22 cellular contexts compared by ENCODE assay signal in the genomic region with DNA sequence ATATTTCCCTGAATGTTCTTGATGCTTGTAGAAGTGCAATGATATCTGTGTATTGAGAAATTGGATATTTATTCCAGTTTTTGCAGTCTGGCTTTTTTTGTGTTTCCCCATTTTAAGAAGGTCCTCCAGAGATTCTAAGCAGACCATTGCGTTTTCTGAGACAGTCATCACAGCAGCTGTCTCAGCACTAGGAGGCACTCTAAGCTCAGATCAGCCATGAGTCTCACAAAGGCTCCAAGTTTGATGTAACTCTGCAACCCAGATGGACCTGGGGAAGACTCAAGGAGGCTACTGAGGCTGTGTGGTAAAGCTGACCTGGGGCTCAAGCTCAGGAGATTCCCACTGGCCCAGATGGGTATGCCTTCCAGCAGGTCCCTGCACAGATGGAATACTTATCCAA.
DNase-seq lines count a peak whose midpoint lies in the region; ATAC-seq, FAIRE-seq and TF ChIP-seq lines count a peak whose summit lies in the region.
"Had no signal": no experiment of that assay in that cellular context is flagged by ENCODE, and none has a peak within 500 bp of the region (broad histone marks: within the 10 kb centered on the region; RNA-seq: fewer than 3 reads in every experiment).

No MANE protein-coding gene starts in this region.

- H3K79me2 ChIP-seq in Karpas-422 (ENCODE audit: low read length) (no peaks in the 10 kb centered on the region), GM12878 (ENCODE audit: control insufficient read depth, insufficient read depth, low read length) (no peaks in the 10 kb centered on the region), mammary epithelial cell (ENCODE audit: insufficient read depth, low read length) (no peaks in the 10 kb centered on the region)

- H3K9ac ChIP-seq in Karpas-422 (ENCODE audit: low read length) (no peak overlapping the region), GM12878 (ENCODE audit: control insufficient read depth, insufficient read depth, low read length) (no peak overlapping the region), mammary epithelial cell (ENCODE audit: insufficient read depth, low read length) (no peak overlapping the region)
- H3K9ac ChIP-seq: KMS-11 had no signal

- no peaks in the 10 kb centered on the region for H4K20me1 ChIP-seq in Karpas-422 (ENCODE audit: insufficient read depth, low read depth, low read length)
- H4K20me1 ChIP-seq in GM12878 (ENCODE audit: control insufficient read depth, insufficient read depth) = no peaks in the 10 kb centered on the region
- no peaks in the 10 kb centered on the region for H4K20me1 ChIP-seq in mammary epithelial cell (ENCODE audit: insufficient read depth, low read length)

- intact Hi-C loops in GM12878 (cut with micrococcal nuclease; ENCODE audit: unreplicated experiment) = no loop called here
- intact Hi-C loops in mammary epithelial cell (cut with micrococcal nuclease) = no loop called here
- intact Hi-C loops in sigmoid colon (cut with DNase I) = no loop called here

- TF ChIP-seq CTCF in GM12878 (IDR thresholded peaks at IDR 0.05 in 2 of 3, conservative IDR thresholded peaks at IDR 0.05 in 1 of 3; ENCODE audit: control insufficient read depth in 2 of 3, extremely low read depth in 1 of 3, insufficient read depth in 1 of 3, low read depth in 3 of 3, low read length in 3 of 3) (no peak), mammary epithelial cell (conservative IDR thresholded peaks at IDR 0.05 in 1 of 2, IDR thresholded peaks at IDR 0.05 in 1 of 2; ENCODE audit: extremely low read depth in 1 of 2, insufficient read depth in 1 of 2, low read depth in 1 of 2, low read length in 2 of 2) (peak in 1 of 2 donors; percentile 5), sigmoid colon (IDR thresholded peaks at IDR 0.05) (no peak)

- FAIRE-seq in GM12878 (lab: Jason Lieb, UNC) = no peak

- SMC1A ChIA-PET in GM12878 (lab: Charles Lee; ENCODE audit: uncharacterized antibody, unreplicated experiment) = no interaction called here

- no peak overlapping the region for H2AFZ ChIP-seq in Karpas-422 (ENCODE audit: low read length)
- no peak overlapping the region for H2AFZ ChIP-seq in GM12878 (ENCODE audit: control insufficient read depth, low read depth, low read length)
- H2AFZ ChIP-seq in mammary epithelial cell (ENCODE audit: low read depth, low read length) = no peak overlapping the region

- POLR2A ChIA-PET in GM12878 (lab: Charles Lee) = no interaction called here

- BruUV-seq in GM12878 (replicated peaks; lab: Mats Ljungman, UMichigan) (no TSS peak), mammary epithelial cell (replicated peaks; lab: Mats Ljungman, UMichigan) (no TSS peak)

- H3K4me2 ChIP-seq in Karpas-422 (ENCODE audit: low read depth, low read length, poor library complexity, severe bottlenecking) (no peak overlapping the region), GM12878 (ENCODE audit: control insufficient read depth, insufficient read depth) (no peak overlapping the region), mammary epithelial cell (ENCODE audit: insufficient read depth, low read depth, low read length) (no peak overlapping the region)
- H3K4me2 ChIP-seq: KMS-11 had no signal

- 13% methylated on average over 1 of the region's 1 CpG for WGBS in GM12878 (ENCODE audit: insufficient coverage, insufficient replicate concordance, low lambda C conversion rate, missing lambda C conversion rate)
- 0% methylated on average over 1 of the region's 1 CpG for WGBS in mammary epithelial cell (ENCODE audit: low coverage, missing lambda C conversion rate)
- WGBS in sigmoid colon, 2 donors = 16 to 41% methylated on average over 1 of the region's 1 CpG

- no peaks in the 10 kb centered on the region for H3K36me3 ChIP-seq in Karpas-422 (ENCODE audit: insufficient read depth, low read length)
- H3K36me3 ChIP-seq in GM12878 (ENCODE audit: control insufficient read depth in 2 of 2, insufficient read depth in 2 of 2, low read length in 1 of 2) = no peaks in the 10 kb centered on the region
- H3K36me3 ChIP-seq in mammary epithelial cell (ENCODE audit: insufficient read depth, low read length) = no peaks in the 10 kb centered on the region
- no peaks in the 10 kb centered on the region for H3K36me3 ChIP-seq in sigmoid colon
- H3K36me3 ChIP-seq: breast epithelium, gastrocnemius medialis, SJSA1, suprapubic skin had no signal

- DNase-seq in AML-193 (lab: John Stamatoyannopoulos, UW) (peak; percentile 5 to 18), GDM1 (lab: John Stamatoyannopoulos, UW) (peak; percentile 9), Karpas-422 (peak; percentile 47), GM12878 (ENCODE audit: low read depth, low spot score) (no peak), SW480 (ENCODE audit: low spot score) (no peak), mammary epithelial cell (no peak), sigmoid colon (no peak)
- DNase-seq: activated CD4-positive, CD25-positive, alpha-beta regulatory T cell treated with anti-CD3 and anti-CD28 coated beads, Interleukin-2, amount 50 U/mL, for 72 hours; activated naive CD8-positive, alpha-beta T cell treated with anti-CD3 and anti-CD28 coated beads, Interleukin-2, amount 10 ng/mL, durations not matched to agents 7 days and 5 days; gastrocnemius medialis; HCEC 1CT; midbrain; NCI-H1694; NCI-H446; OCI-M1; stimulated activated CD8-positive, alpha-beta memory T cell treated with anti-CD3 and anti-CD28 coated beads, Interleukin-4, amount 100 ng/mL, for 48 hours; T-helper 9 cell had no signal

- dilution Hi-C loops in mammary epithelial cell (cut with HindIII; ENCODE audit: low sequenced_read_pairs) = no loop called here

- no peak for TF ChIP-seq POLR2A in GM12878 (IDR thresholded peaks at IDR 0.05; ENCODE audit: low read depth, low read length)
- no peak for TF ChIP-seq POLR2A in sigmoid colon (IDR thresholded peaks at IDR 0.05)

- in situ Hi-C loops in GM12878 (cut with MboI) (loop anchor here (25.0 kb wide), 1 partner anchor 759 kb away; no protein-coding TSS in a partner anchor), mammary epithelial cell (cut with MboI; ENCODE audit: low sequenced_read_pairs in 2 of 2) (no loop called here)

- CTCF ChIA-PET in GM12878 (lab: Yijun Ruan, JAX) (interaction anchor here (1.2 to 1.4 kb wide), 2 partner anchors 10 to 73 kb away, joined by 3 to 4 read pairs; no protein-coding TSS in a partner anchor), mammary epithelial cell (lab: Charles Lee; ENCODE audit: low non-redundant PET) (interaction anchor here (0.6 kb wide), 1 partner anchor 908 kb away, joined by 3 read pairs; no protein-coding TSS in a partner anchor)

- H3K9me3 ChIP-seq in Karpas-422 (ENCODE audit: low read length) = no peaks in the 10 kb centered on the region; the same call in 1 of the 2 replicates
- H3K9me3 ChIP-seq in GM12878 (replicated peaks; ENCODE audit: control insufficient read depth, insufficient read depth, low read length) = no peaks in the 10 kb centered on the region
- H3K9me3 ChIP-seq in mammary epithelial cell (replicated peaks; ENCODE audit: insufficient read depth, low read length) = no peaks in the 10 kb centered on the region
- H3K9me3 ChIP-seq in sigmoid colon = no peaks in the 10 kb centered on the region
- H3K9me3 ChIP-seq: breast epithelium, gastrocnemius medialis, SJSA1, suprapubic skin had no signal

- TF ChIP-seq EP300 in GM12878 (IDR thresholded peaks at IDR 0.05; ENCODE audit: borderline replicate concordance in 1 of 2, control insufficient read depth in 1 of 2, low read depth in 2 of 2, low read length in 2 of 2) (no peak), sigmoid colon (IDR thresholded peaks at IDR 0.05) (no peak)

- ATAC-seq in GM12878 (no peak), HG02623 (IDR thresholded peaks at IDR 0.05; ENCODE audit: unreplicated experiment) (no peak)
- ATAC-seq: gastrocnemius medialis had no signal

- no peaks in the 10 kb centered on the region for H3K27me3 ChIP-seq in Karpas-422 (ENCODE audit: low read length)
- no peaks in the 10 kb centered on the region for H3K27me3 ChIP-seq in GM12878 (replicated peaks in 1 of 2; ENCODE audit: control insufficient read depth in 2 of 2, insufficient read depth in 2 of 2, low read length in 1 of 2)
- H3K27me3 ChIP-seq in mammary epithelial cell (ENCODE audit: insufficient read depth, low read length) = no peaks in the 10 kb centered on the region
- H3K27me3 ChIP-seq in sigmoid colon = no peaks in the 10 kb centered on the region
- H3K27me3 ChIP-seq: gastrocnemius medialis, SJSA1, suprapubic skin had no signal

- H3K9me2 ChIP-seq in Karpas-422 (replicated peaks; ENCODE audit: insufficient read depth, low read length) = no peaks in the 10 kb centered on the region

- RAD21 ChIA-PET in GM12878 (lab: Charles Lee; ENCODE audit: unreplicated experiment) = no interaction called here

- H3K4me1 ChIP-seq in Karpas-422 (ENCODE audit: low read length) (no peaks in the 10 kb centered on the region), GM12878 (ENCODE audit: control insufficient read depth, insufficient read depth, low read length) (no peaks in the 10 kb centered on the region), mammary epithelial cell (ENCODE audit: insufficient read depth, low read length) (no peaks in the 10 kb centered on the region), sigmoid colon (no peaks in the 10 kb centered on the region)
- H3K4me1 ChIP-seq: breast epithelium, gastrocnemius medialis, SJSA1, suprapubic skin had no signal

- 0 out of 2 replicates have a peak, but pooled peaks have one; percentile 3 for TF ChIP-seq RAD21 in GM12878 (IDR thresholded peaks at IDR 0.05; ENCODE audit: insufficient read depth, low read depth, low read length)

- H3K27ac ChIP-seq in Karpas-422 (ENCODE audit: low read length) (no peak overlapping the region), GM12878 (ENCODE audit: control insufficient read depth, insufficient read depth) (no peak overlapping the region), mammary epithelial cell (ENCODE audit: insufficient read depth, low read depth, low read length) (no peak overlapping the region), sigmoid colon (no peak overlapping the region)
- H3K27ac ChIP-seq: breast epithelium, gastrocnemius medialis, KMS-11, SJSA1, suprapubic skin had no signal

- H3K4me3 ChIP-seq in Karpas-422 (ENCODE audit: low read length) = no peak overlapping the region
- no peak overlapping the region for H3K4me3 ChIP-seq in GM12878
- no peak overlapping the region for H3K4me3 ChIP-seq in mammary epithelial cell (replicated peaks in 1 of 3; ENCODE audit: insufficient read depth in 1 of 3, low read depth in 2 of 3, low read length in 3 of 3)
- no peak overlapping the region for H3K4me3 ChIP-seq in sigmoid colon
- H3K4me3 ChIP-seq: breast epithelium, gastrocnemius medialis, SJSA1, suprapubic skin had no signal

TF ChIP-seq in GM12878, 131 proteins besides CTCF, POLR2A, EP300 and RAD21:
- TF ChIP-seq IKZF2 (IDR thresholded peaks at IDR 0.05) = no peak

Comparison
In these comparisons a context has a peak if more than half of its experiments do, and no peak if none do; other contexts are left out.
1. DNase-seq: peak in AML-193 (2 of 2), GDM1 (single experiment) and Karpas-422 (single experiment); none in GM12878 (single experiment), SW480 (single experiment), mammary epithelial cell (single experiment) and sigmoid colon (single experiment).